In the genomic region with DNA sequence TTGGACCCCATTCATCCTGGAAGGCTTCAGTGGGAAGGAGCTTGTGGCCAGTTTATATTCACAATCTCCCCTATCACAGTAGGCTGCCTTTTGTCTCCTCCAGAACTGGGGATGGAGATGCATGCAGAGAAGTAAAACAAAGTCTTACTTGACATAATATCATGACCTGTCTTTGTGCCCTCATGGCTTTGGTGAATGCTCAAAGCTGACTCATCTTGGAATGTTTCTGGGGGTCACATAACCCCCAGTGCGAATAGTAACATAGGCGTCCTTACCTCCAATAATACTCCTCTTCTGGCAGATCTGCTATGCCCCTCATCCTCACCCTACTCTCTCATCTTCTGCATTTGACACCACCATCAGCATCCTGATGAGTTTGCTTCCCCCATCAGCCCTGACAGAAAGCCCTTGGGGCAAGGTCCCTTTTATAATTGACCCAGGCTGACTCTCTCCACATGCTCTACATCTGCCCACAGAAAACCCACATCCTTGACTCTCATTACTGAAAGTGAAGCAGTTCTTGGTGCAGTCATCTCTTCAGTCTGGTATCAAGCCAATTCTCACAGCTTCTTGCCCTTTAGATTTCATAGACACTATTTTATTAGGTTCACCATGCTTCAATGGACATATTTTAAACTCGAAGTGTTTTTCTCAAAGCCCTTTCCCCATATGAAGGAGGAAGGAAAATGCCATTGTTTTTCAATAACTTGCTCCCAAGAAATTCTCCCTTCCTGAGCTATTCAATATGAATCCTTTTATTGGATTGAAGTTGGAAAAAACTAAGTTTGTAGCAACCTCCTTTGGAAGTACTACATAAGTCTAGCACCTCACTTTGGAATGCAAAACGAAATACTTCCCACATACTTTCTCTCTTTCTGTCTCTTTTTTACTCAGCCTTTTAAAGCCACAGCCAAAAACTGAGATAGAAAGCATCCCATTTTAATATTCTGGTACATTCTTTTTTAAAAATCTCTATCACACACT, we compare ENCODE assay signal across 7 cellular contexts. TPM values are rescaled to one million over a fixed set of nuclear protein-coding genes. Genes with fewer than 3 reads are reported as not detected.
A peak's percentile ranks its signal among the peaks of the same experiment; 100 is the strongest.
DNase-seq lines count a peak whose midpoint lies in the region; ATAC-seq and TF ChIP-seq lines count a peak whose summit lies in the region.

No MANE protein-coding gene starts in this region.

- no peaks in the 10 kb centered on the region for H4K20me1 ChIP-seq in OCI-LY7 (ENCODE audit: insufficient read depth, low read length)

- TF ChIP-seq POLR2A in erythroblast (IDR thresholded peaks at IDR 0.05; ENCODE audit: low read length), result no peak

- no TSS peak for BruUV-seq in OCI-LY7 (replicated peaks; lab: Mats Ljungman, UMichigan)

- H2AFZ ChIP-seq in OCI-LY7 (ENCODE audit: low read length) (peak overlapping the region; percentile 39; the same call in 1 of the 2 replicates), parathyroid adenoma (peak overlapping the region; percentile 35)

- H3K36me3 ChIP-seq in OCI-LY7 (ENCODE audit: insufficient read depth, low read length), result no peaks in the 10 kb centered on the region
- H3K36me3 ChIP-seq in parathyroid adenoma (ENCODE audit: control insufficient read depth, insufficient read depth, low read length), result no peaks in the 10 kb centered on the region

- DNase-seq in OCI-LY7 (ENCODE audit: low spot score), result no peak
- DNase-seq in mucosa of gallbladder (ENCODE audit: low spot score), result no peak
- DNase-seq in erythroblast (lab: John Stamatoyannopoulos, UW), result no peak
- no peak for DNase-seq in cortex of kidney (lab: John Stamatoyannopoulos, UW)

- ATAC-seq in GM18873 (IDR thresholded peaks at IDR 0.05; ENCODE audit: low FRiP score, unreplicated experiment), result peak; percentile 100
- ATAC-seq in HG02610 (IDR thresholded peaks at IDR 0.05; ENCODE audit: unreplicated experiment), result peak; percentile 99

- CTCF ChIA-PET in OCI-LY7 (lab: Charles Lee; ENCODE audit: unreplicated experiment), result no interaction called here

- no peaks in the 10 kb centered on the region for H3K9me3 ChIP-seq in OCI-LY7 (ENCODE audit: low read length)
- no peaks in the 10 kb centered on the region for H3K9me3 ChIP-seq in parathyroid adenoma (ENCODE audit: control insufficient read depth, low read length)

- no peak overlapping the region for H3K27ac ChIP-seq in OCI-LY7 (ENCODE audit: low read depth, low read length, poor library complexity, severe bottlenecking)
- no peak overlapping the region for H3K27ac ChIP-seq in parathyroid adenoma

- H3K4me1 ChIP-seq in OCI-LY7 (ENCODE audit: insufficient read depth, low read length, poor library complexity, severe bottlenecking), result peaks cover 14% of the 10 kb centered on the region
- no peaks in the 10 kb centered on the region for H3K4me1 ChIP-seq in parathyroid adenoma

- no peaks in the 10 kb centered on the region for H3K9me2 ChIP-seq in OCI-LY7 (ENCODE audit: insufficient read depth, low read length)

- intact Hi-C loops in OCI-LY7 (cut with micrococcal nuclease; ENCODE audit: unreplicated experiment), result loop anchor here (10.0 kb wide), 1 partner anchor 351 kb away; no protein-coding TSS in a partner anchor

- TF ChIP-seq CTCF in OCI-LY7 (conservative IDR thresholded peaks at IDR 0.05; ENCODE audit: low read length), result no peak
- no peak for TF ChIP-seq CTCF in parathyroid adenoma (IDR thresholded peaks at IDR 0.05)

- H3K27me3 ChIP-seq in parathyroid adenoma (ENCODE audit: control insufficient read depth, insufficient read depth, low read length), result no peaks in the 10 kb centered on the region

- no peak overlapping the region for H3K9ac ChIP-seq in parathyroid adenoma

- H3K4me2 ChIP-seq in OCI-LY7 (ENCODE audit: low read length), result no peak overlapping the region
- no peak overlapping the region for H3K4me2 ChIP-seq in parathyroid adenoma (ENCODE audit: low read length)

- H3K79me2 ChIP-seq in OCI-LY7 (ENCODE audit: insufficient read depth, low read depth, low read length) (no peaks in the 10 kb centered on the region), parathyroid adenoma (no peaks in the 10 kb centered on the region)

- POLR2A ChIA-PET in OCI-LY7 (lab: Charles Lee), result interaction anchor here (0.6 to 1.1 kb wide), 5 partner anchors 27 to 174 kb away, joined by 3 read pairs; no protein-coding TSS in a partner anchor

- H3K4me3 ChIP-seq in OCI-LY7 (ENCODE audit: low read depth, low read length, poor library complexity, severe bottlenecking), result no peak overlapping the region
- no peak overlapping the region for H3K4me3 ChIP-seq in parathyroid adenoma (ENCODE audit: low read depth, low read length)

RNA-seq across cellular contexts. Expression of a gene that starts 36.6 kb away (rescaled TPM):
- not detected in 2 replicates for total RNA-seq in OCI-LY7 (2014; rRNA removed; shearing (Covaris generic))
- total RNA-seq in OCI-LY7 (2022) (not detected in 2 replicates), mucosa of gallbladder (not detected)
